1 cellular context compared by ENCODE assay signal in the genomic region with DNA sequence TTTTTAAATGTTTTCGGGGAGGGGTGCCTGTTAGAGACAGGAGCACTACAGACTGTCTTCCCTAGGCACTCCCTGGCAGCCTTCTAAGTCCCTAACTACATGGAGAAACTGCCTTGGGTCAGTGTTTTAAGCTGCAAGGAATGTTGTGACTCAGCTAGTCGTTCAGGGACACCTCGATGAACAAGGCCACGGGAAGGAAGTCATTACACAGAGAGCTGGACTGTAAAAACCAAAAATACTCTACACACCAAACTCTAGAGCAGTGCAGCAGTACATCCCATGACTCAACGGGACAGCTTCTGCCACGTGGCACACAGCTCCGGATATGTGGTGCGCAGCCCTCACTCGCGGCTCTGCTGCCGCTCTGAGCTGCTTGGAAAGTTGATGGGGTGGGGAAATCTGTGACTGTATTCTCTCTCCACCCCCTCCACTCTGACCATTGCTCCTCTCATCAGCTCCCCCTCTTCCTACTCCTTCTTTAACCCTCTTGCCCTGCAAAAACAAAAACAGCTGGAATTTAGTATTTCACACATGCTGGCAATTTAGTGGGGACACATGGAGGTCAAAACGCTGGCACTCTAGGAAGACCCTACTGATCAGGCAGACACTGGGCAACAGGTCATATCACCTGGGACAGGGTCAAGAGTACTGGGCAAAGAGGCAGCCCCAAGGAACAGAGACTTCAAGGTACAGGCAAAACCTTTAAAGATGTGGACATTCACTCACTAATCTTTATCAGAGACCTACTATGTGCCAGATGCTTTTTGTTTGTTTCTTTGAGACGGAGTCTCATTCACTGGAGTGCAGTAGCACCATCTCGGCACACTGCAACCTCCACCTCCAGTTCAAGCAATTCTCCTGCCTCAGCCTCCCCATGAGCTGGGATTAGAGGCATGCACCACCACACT.
A peak's percentile ranks its signal among the peaks of the same experiment; 100 is the strongest.
TF ChIP-seq lines count a peak whose summit lies in the region.

No MANE protein-coding gene starts in this region.

TF ChIP-seq in HepG2, 621 proteins besides CTCF, POLR2A, EP300 and RAD21 (continued from another document and continues in another):
- TF ChIP-seq ZNF687 (CRISPR knock-in tag; IDR thresholded peaks at IDR 0.05) (peak; percentile 98), ZNF484 (CRISPR knock-in tag; IDR thresholded peaks at IDR 0.05; ENCODE audit: borderline replicate concordance, low read depth) (no peak), GRHL1 (CRISPR knock-in tag; conservative IDR thresholded peaks at IDR 0.05) (no peak), MAF1 (CRISPR knock-in tag; IDR thresholded peaks at IDR 0.05; ENCODE audit: borderline replicate concordance) (no peak), CAMTA2 (CRISPR knock-in tag; IDR thresholded peaks at IDR 0.05; ENCODE audit: borderline replicate concordance) (no peak), KDM2A (CRISPR knock-in tag; IDR thresholded peaks at IDR 0.05; ENCODE audit: borderline replicate concordance, low read depth) (peak; percentile 73; the same call in 1 of the 2 replicates), ZNF362 (CRISPR knock-in tag; IDR thresholded peaks at IDR 0.05; ENCODE audit: borderline replicate concordance) (no peak), ZNF552 (CRISPR knock-in tag; IDR thresholded peaks at IDR 0.05; ENCODE audit: borderline replicate concordance) (peak; percentile 45; the same call in 1 of the 2 replicates), NFYC (CRISPR knock-in tag; IDR thresholded peaks at IDR 0.05) (no peak), ZFP1 (CRISPR knock-in tag; IDR thresholded peaks at IDR 0.05) (no peak), TBX2 (CRISPR knock-in tag; IDR thresholded peaks at IDR 0.05; ENCODE audit: borderline replicate concordance) (peak; percentile 50; the same call in 1 of the 2 replicates), ELK4 (CRISPR knock-in tag; IDR thresholded peaks at IDR 0.05; ENCODE audit: borderline replicate concordance) (no peak), ZNF567 (CRISPR knock-in tag; IDR thresholded peaks at IDR 0.05; ENCODE audit: borderline replicate concordance) (no peak), ATAD3A (CRISPR knock-in tag; IDR thresholded peaks at IDR 0.05) (no peak), DRAP1 (CRISPR knock-in tag; IDR thresholded peaks at IDR 0.05) (peak; percentile 18; the same call in 1 of the 2 replicates), IRF9 (CRISPR knock-in tag; IDR thresholded peaks at IDR 0.05; ENCODE audit: borderline replicate concordance) (peak; percentile 75; the same call in 1 of the 2 replicates), ZBTB8A (CRISPR knock-in tag; IDR thresholded peaks at IDR 0.05; ENCODE audit: borderline replicate concordance, low read depth) (no peak), ZNF761 (CRISPR knock-in tag; conservative IDR thresholded peaks at IDR 0.05) (peak; percentile 83; the same call in 1 of the 2 replicates), SRSF1 (optimal IDR thresholded peaks at IDR 0.05; ENCODE audit: low read depth, low read length) (no peak), ZNF121 (CRISPR knock-in tag; IDR thresholded peaks at IDR 0.05) (no peak), ZNF44 (CRISPR knock-in tag; IDR thresholded peaks at IDR 0.05) (0 out of 2 replicates have a peak, but pooled peaks have one; percentile 25), TCF7L2 (IDR thresholded peaks at IDR 0.05; ENCODE audit: low read depth, low read length) (no peak), ZFAT (CRISPR knock-in tag; conservative IDR thresholded peaks at IDR 0.05) (no peak), ZNF724P (CRISPR knock-in tag; IDR thresholded peaks at IDR 0.05; ENCODE audit: borderline replicate concordance) (peak; percentile 60; the same call in 1 of the 2 replicates), CBX5 (CRISPR knock-in tag; IDR thresholded peaks at IDR 0.05; ENCODE audit: borderline replicate concordance) (peak; percentile 63; the same call in 1 of the 2 replicates), ZNF766 (CRISPR knock-in tag; IDR thresholded peaks at IDR 0.05; ENCODE audit: borderline replicate concordance) (peak; percentile 82; the same call in 1 of the 2 replicates), ZNF138 (CRISPR knock-in tag; IDR thresholded peaks at IDR 0.05; ENCODE audit: low read depth) (no peak)
- TF ChIP-seq, protein P1, sequence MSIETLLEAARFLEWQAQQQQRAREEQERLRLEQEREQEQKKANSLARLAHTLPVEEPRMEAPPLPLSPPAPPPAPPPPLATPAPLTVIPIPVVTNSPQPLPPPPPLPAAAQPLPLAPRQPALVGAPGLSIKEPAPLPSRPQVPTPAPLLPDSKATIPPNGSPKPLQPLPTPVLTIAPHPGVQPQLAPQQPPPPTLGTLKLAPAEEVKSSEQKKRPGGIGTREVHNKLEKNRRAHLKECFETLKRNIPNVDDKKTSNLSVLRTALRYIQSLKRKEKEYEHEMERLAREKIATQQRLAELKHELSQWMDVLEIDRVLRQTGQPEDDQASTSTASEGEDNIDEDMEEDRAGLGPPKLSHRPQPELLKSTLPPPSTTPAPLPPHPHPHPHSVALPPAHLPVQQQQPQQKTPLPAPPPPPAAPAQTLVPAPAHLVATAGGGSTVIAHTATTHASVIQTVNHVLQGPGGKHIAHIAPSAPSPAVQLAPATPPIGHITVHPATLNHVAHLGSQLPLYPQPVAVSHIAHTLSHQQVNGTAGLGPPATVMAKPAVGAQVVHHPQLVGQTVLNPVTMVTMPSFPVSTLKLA (IDR thresholded peaks at IDR 0.05) = peak; percentile 68
- TF ChIP-seq, protein P2, sequence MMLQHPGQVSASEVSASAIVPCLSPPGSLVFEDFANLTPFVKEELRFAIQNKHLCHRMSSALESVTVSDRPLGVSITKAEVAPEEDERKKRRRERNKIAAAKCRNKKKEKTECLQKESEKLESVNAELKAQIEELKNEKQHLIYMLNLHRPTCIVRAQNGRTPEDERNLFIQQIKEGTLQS (CRISPR knock-in tag; IDR thresholded peaks at IDR 0.05) = 0 out of 2 replicates have a peak, but pooled peaks have one; percentile 41
- TF ChIP-seq, protein P3, sequence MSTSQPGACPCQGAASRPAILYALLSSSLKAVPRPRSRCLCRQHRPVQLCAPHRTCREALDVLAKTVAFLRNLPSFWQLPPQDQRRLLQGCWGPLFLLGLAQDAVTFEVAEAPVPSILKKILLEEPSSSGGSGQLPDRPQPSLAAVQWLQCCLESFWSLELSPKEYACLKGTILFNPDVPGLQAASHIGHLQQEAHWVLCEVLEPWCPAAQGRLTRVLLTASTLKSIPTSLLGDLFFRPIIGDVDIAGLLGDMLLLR (CRISPR knock-in tag; IDR thresholded peaks at IDR 0.05) = peak; percentile 65
- TF ChIP-seq, protein P4, sequence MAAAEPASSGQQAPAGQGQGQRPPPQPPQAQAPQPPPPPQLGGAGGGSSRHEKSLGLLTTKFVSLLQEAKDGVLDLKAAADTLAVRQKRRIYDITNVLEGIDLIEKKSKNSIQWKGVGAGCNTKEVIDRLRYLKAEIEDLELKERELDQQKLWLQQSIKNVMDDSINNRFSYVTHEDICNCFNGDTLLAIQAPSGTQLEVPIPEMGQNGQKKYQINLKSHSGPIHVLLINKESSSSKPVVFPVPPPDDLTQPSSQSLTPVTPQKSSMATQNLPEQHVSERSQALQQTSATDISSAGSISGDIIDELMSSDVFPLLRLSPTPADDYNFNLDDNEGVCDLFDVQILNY (CRISPR knock-in tag; conservative IDR thresholded peaks at IDR 0.05) = no peak
- TF ChIP-seq, protein P5, sequence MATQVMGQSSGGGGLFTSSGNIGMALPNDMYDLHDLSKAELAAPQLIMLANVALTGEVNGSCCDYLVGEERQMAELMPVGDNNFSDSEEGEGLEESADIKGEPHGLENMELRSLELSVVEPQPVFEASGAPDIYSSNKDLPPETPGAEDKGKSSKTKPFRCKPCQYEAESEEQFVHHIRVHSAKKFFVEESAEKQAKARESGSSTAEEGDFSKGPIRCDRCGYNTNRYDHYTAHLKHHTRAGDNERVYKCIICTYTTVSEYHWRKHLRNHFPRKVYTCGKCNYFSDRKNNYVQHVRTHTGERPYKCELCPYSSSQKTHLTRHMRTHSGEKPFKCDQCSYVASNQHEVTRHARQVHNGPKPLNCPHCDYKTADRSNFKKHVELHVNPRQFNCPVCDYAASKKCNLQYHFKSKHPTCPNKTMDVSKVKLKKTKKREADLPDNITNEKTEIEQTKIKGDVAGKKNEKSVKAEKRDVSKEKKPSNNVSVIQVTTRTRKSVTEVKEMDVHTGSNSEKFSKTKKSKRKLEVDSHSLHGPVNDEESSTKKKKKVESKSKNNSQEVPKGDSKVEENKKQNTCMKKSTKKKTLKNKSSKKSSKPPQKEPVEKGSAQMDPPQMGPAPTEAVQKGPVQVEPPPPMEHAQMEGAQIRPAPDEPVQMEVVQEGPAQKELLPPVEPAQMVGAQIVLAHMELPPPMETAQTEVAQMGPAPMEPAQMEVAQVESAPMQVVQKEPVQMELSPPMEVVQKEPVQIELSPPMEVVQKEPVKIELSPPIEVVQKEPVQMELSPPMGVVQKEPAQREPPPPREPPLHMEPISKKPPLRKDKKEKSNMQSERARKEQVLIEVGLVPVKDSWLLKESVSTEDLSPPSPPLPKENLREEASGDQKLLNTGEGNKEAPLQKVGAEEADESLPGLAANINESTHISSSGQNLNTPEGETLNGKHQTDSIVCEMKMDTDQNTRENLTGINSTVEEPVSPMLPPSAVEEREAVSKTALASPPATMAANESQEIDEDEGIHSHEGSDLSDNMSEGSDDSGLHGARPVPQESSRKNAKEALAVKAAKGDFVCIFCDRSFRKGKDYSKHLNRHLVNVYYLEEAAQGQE (IDR thresholded peaks at IDR 0.05; ENCODE audit: borderline replicate concordance in 1 of 2, low read depth in 1 of 2, low read length in 2 of 2) = 0 out of 4 replicates have a peak, but pooled peaks of 1 of the 2 experiments have one; percentile 10
